ENCODE assay signal across 20 cellular contexts in the genomic region with DNA sequence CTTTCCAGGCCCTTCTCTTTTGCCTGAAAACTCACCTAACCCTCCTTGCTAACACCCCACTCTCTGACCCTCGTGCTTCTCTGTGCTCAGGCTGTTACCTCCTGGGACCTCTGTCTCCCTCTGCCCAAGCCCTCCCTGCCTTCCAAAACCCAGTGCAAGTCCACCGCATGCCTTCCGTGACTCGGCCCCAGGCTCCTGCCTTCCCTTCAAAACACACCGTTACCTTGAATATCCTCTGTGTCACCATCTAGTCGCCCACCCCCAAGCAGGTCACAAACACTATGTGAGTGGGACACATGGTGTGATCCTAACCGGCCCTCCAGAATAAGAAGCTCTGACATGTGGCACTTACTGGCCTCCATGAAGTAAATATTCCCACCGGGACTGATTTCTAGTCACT.
DNase-seq lines count a peak whose midpoint lies in the region; ATAC-seq and TF ChIP-seq lines count a peak whose summit lies in the region.
"Had no signal": no experiment of that assay in that cellular context is flagged by ENCODE, and none has a peak within 500 bp of the region (broad histone marks: within the 10 kb centered on the region; RNA-seq: fewer than 3 reads in every experiment).

No MANE protein-coding gene starts in this region.

- 75 to 86% (median 77%) methylated on average over 8 of the region's 8 CpGs for WGBS in stomach, 5 donors

- no peak overlapping the region for H3K4me3 ChIP-seq in stomach
- H3K4me3 ChIP-seq: A549, GM23338 had no signal

- no peak for TF ChIP-seq EP300 in stomach (IDR thresholded peaks at IDR 0.05)

- no peak for ATAC-seq in GM19455 (IDR thresholded peaks at IDR 0.05; ENCODE audit: unreplicated experiment)
- ATAC-seq: A549, GM23338, HCT116 had no signal

- intact Hi-C loops in stomach (cut with DNase I; ENCODE audit: low total_unique reads): no loop called here

- no peaks in the 10 kb centered on the region for H3K4me1 ChIP-seq in stomach
- H3K4me1 ChIP-seq: A549 had no signal

- peak; percentile 14 for DNase-seq in activated effector memory CD4-positive, alpha-beta T cell treated with anti-CD3 and anti-CD28 coated beads, Interleukin-2, amount 50 U/mL, for 16 hours
- no peak for DNase-seq in activated effector memory CD4-positive, alpha-beta T cell treated with Interleukin-2 at 50 U/mL for 16 hours
- DNase-seq in mesenteric fat pad (ENCODE audit: low spot score): peak; percentile 47
- DNase-seq in stomach: peak; percentile 4
- no peak for DNase-seq in SIG-M5 treated with dmso at 0.1 percent for 504 hours (lab: John Stamatoyannopoulos, UW; ENCODE audit: unreplicated experiment)
- DNase-seq in AG08396 (ENCODE audit: low spot score): no peak
- DNase-seq: 8988T; ACHN; C1 segment of cervical spinal cord; Calu3; CD4-positive, alpha-beta memory T cell; COR-L47; DMS53; DMS79 treated with DMSO at 0.1 percent for 48 hours; GF-D8; H9 had no signal

- no peaks in the 10 kb centered on the region for H3K9me3 ChIP-seq in stomach
- H3K9me3 ChIP-seq: A549 had no signal

- H3K27me3 ChIP-seq in stomach: peaks cover 0 to 9% (median 0%) of the 10 kb centered on the region in 3 donors

- no peaks in the 10 kb centered on the region for H3K36me3 ChIP-seq in stomach

- TF ChIP-seq POLR2A in stomach (IDR thresholded peaks at IDR 0.05): no peak

- TF ChIP-seq CTCF in stomach (IDR thresholded peaks at IDR 0.05): no peak

- no peak overlapping the region for H3K27ac ChIP-seq in stomach
- H3K27ac ChIP-seq: A549 had no signal

Comparison
In these comparisons a context has a peak if more than half of its experiments do, and no peak if none do; other contexts are left out.
1. DNase-seq: peak in activated effector memory CD4-positive, alpha-beta T cell treated with anti-CD3 and anti-CD28 coated beads, Interleukin-2, amount 50 U/mL, for 16 hours (single experiment), mesenteric fat pad (single experiment) and stomach (single experiment); none in activated effector memory CD4-positive, alpha-beta T cell treated with Interleukin-2 at 50 U/mL for 16 hours (single experiment), SIG-M5 treated with dmso at 0.1 percent for 504 hours (single experiment) and AG08396 (single experiment).